ENCODE assay signal across 6 cellular contexts in genomic region chr1:192705510-192705909, GRCh38.
"Had no signal": no experiment of that assay in that cellular context is flagged by ENCODE, and none has a peak within 500 bp of the region (broad histone marks: within the 10 kb centered on the region; RNA-seq: fewer than 3 reads in every experiment).

No MANE protein-coding gene starts in this region.

- H3K4me3 ChIP-seq: GM12878 had no signal

- ATAC-seq: GM12878 had no signal

- FAIRE-seq: G401.6, GM12878, GM12891, GM12892 had no signal

- DNase-seq: GDM1, GF-D8 had no signal
